1 cellular context compared by ENCODE assay signal in genomic region chr1:23691499-23692307, GRCh38.
TF ChIP-seq lines count a peak whose summit lies in the region.

RPL11 (plus strand) TSS chr1:23691806; CDS start chr1:23691824, 18 bp downstream.

TF ChIP-seq in WTC11, 78 proteins besides CTCF, POLR2A, EP300 and RAD21 (continued from another document):
- no peak for TF ChIP-seq ZSCAN18 (CRISPR knock-in tag; IDR thresholded peaks at IDR 0.05)
- TF ChIP-seq MXD4 (CRISPR knock-in tag; IDR thresholded peaks at IDR 0.05; ENCODE audit: borderline replicate concordance), result no peak
- TF ChIP-seq MAX (CRISPR knock-in tag; IDR thresholded peaks at IDR 0.05), result peak; percentile 71; the same call in 1 of the 2 replicates
- no peak for TF ChIP-seq ZNF219 (CRISPR knock-in tag; IDR thresholded peaks at IDR 0.05; ENCODE audit: borderline replicate concordance)
- no peak for TF ChIP-seq GRHL2 (CRISPR knock-in tag; IDR thresholded peaks at IDR 0.05; ENCODE audit: insufficient replicate concordance, severe bottlenecking)
- no peak for TF ChIP-seq STAT6 (CRISPR knock-in tag; conservative IDR thresholded peaks at IDR 0.05; ENCODE audit: low read depth)
- peak; percentile 70; the same call in 1 of the 2 replicates for TF ChIP-seq TEAD1 (CRISPR knock-in tag; IDR thresholded peaks at IDR 0.05)
- TF ChIP-seq USF2 (CRISPR knock-in tag; IDR thresholded peaks at IDR 0.05), result peak; percentile 17; the same call in 1 of the 2 replicates
- no peak for TF ChIP-seq CDX4 (CRISPR knock-in tag; IDR thresholded peaks at IDR 0.05; ENCODE audit: borderline replicate concordance)
- TF ChIP-seq MYBL2 (CRISPR knock-in tag; IDR thresholded peaks at IDR 0.05), result peak; percentile 15; the same call in 1 of the 2 replicates
- TF ChIP-seq ZNF532 (CRISPR knock-in tag; IDR thresholded peaks at IDR 0.05; ENCODE audit: borderline replicate concordance), result 0 out of 2 replicates have a peak, but pooled peaks have one; percentile 24
- no peak for TF ChIP-seq HMGA2 (CRISPR knock-in tag; IDR thresholded peaks at IDR 0.05)
- TF ChIP-seq RORB (CRISPR knock-in tag; IDR thresholded peaks at IDR 0.05), result no peak
- no peak for TF ChIP-seq E2F5 (CRISPR knock-in tag; IDR thresholded peaks at IDR 0.05)
- TF ChIP-seq ZNF396 (CRISPR knock-in tag; IDR thresholded peaks at IDR 0.05; ENCODE audit: borderline replicate concordance), result no peak
- no peak for TF ChIP-seq SMAD4 (CRISPR knock-in tag; IDR thresholded peaks at IDR 0.05)
- TF ChIP-seq TEAD4 (CRISPR knock-in tag; IDR thresholded peaks at IDR 0.05), result peak; percentile 35; the same call in 1 of the 2 replicates
- no peak for TF ChIP-seq IRF2 (CRISPR knock-in tag; IDR thresholded peaks at IDR 0.05; ENCODE audit: borderline replicate concordance, low read depth)
- TF ChIP-seq TP53 (CRISPR knock-in tag; IDR thresholded peaks at IDR 0.05), result no peak
- TF ChIP-seq MLX (CRISPR knock-in tag; IDR thresholded peaks at IDR 0.05), result no peak
- no peak for TF ChIP-seq ATF3 (CRISPR knock-in tag; conservative IDR thresholded peaks at IDR 0.05)
- peak; percentile 67 for TF ChIP-seq USF1 (CRISPR knock-in tag; IDR thresholded peaks at IDR 0.05)
- peak; percentile 58 for TF ChIP-seq SP1 (CRISPR knock-in tag; conservative IDR thresholded peaks at IDR 0.05)
- peak; percentile 55 for TF ChIP-seq ETV6 (CRISPR knock-in tag; IDR thresholded peaks at IDR 0.05)
- TF ChIP-seq E2F4 (CRISPR knock-in tag; IDR thresholded peaks at IDR 0.05; ENCODE audit: borderline replicate concordance, low read depth), result no peak
- no peak for TF ChIP-seq ZBTB21 (CRISPR knock-in tag; IDR thresholded peaks at IDR 0.05; ENCODE audit: borderline replicate concordance)
- TF ChIP-seq JAZF1 (CRISPR knock-in tag; IDR thresholded peaks at IDR 0.05), result no peak
- peak; percentile 64; the same call in 1 of the 2 replicates for TF ChIP-seq CREM (CRISPR knock-in tag; IDR thresholded peaks at IDR 0.05)
- no peak for TF ChIP-seq ZNF512 (CRISPR knock-in tag; IDR thresholded peaks at IDR 0.05; ENCODE audit: borderline replicate concordance)
- TF ChIP-seq ESRRA (CRISPR knock-in tag; IDR thresholded peaks at IDR 0.05; ENCODE audit: borderline replicate concordance), result no peak; the same call in 1 of the 2 replicates
- no peak for TF ChIP-seq ZNF317 (CRISPR knock-in tag; IDR thresholded peaks at IDR 0.05; ENCODE audit: borderline replicate concordance, low read depth)
- no peak for TF ChIP-seq SOX15 (CRISPR knock-in tag; IDR thresholded peaks at IDR 0.05)
- 0 out of 2 replicates have a peak, but pooled peaks have one; percentile 53 for TF ChIP-seq CREB1 (CRISPR knock-in tag; IDR thresholded peaks at IDR 0.05)
- no peak for TF ChIP-seq NR1H2 (CRISPR knock-in tag; IDR thresholded peaks at IDR 0.05)
- TF ChIP-seq FOXK1 (CRISPR knock-in tag; IDR thresholded peaks at IDR 0.05), result peak; percentile 50; the same call in 1 of the 2 replicates
TF ChIP-seq in WTC11: peak in this region for 23.
